In genomic region chr1:235124111-235124510, GRCh38 we compare ENCODE assay signal across 1 cellular context.
A peak's percentile ranks its signal among the peaks of the same experiment; 100 is the strongest.
TF ChIP-seq lines count a peak whose summit lies in the region.

No MANE protein-coding gene starts in this region.

TF ChIP-seq in K562, 482 proteins besides CTCF, POLR2A, EP300 and RAD21 (continued from another document):
- TF ChIP-seq ZBTB33 (CRISPR knock-in tag; IDR thresholded peaks at IDR 0.05) (peak; percentile 97), ZNF764 (CRISPR knock-in tag; IDR thresholded peaks at IDR 0.05; ENCODE audit: low read depth) (no peak)
TF ChIP-seq in K562: peak in this region for 2.
